8 cellular contexts compared by ENCODE assay signal in genomic region chr19:52898101-52898500, GRCh38. TPM values are rescaled to one million over a fixed set of nuclear protein-coding genes. Genes with fewer than 3 reads are reported as not detected.
DNase-seq lines count a peak whose midpoint lies in the region; ATAC-seq and FAIRE-seq lines count a peak whose summit lies in the region.

No MANE protein-coding gene starts in this region.

- DNase-seq in Karpas-422 = no peak
- peak; percentile 58 for DNase-seq in ecto neural progenitor cell (ENCODE audit: low spot score)
- no peak for DNase-seq in naive thymus-derived CD8-positive, alpha-beta T cell
- no peak for DNase-seq in GM19239 (ENCODE audit: insufficient read length, low spot score)
- DNase-seq in activated effector memory CD4-positive, alpha-beta T cell treated with Interleukin-2 at 50 U/mL for 16 hours = no peak
- no peak for DNase-seq in NCI-H2227 treated with DMSO at 0.1 percent for 48 hours (lab: John Stamatoyannopoulos, UW)
- DNase-seq in activated CD4-positive, alpha-beta T cell treated with anti-CD3 and anti-CD28 coated beads, Interleukin-2, amount 50 U/mL, for 1 hour = no peak

- H3K9me2 ChIP-seq in Karpas-422 (replicated peaks; ENCODE audit: insufficient read depth, low read length) = no peaks in the 10 kb centered on the region

- no peak overlapping the region for H3K27ac ChIP-seq in ACC112 (ENCODE audit: low read depth, low read length)
- no peak overlapping the region for H3K27ac ChIP-seq in Karpas-422 (ENCODE audit: low read length)

- H3K4me1 ChIP-seq in ACC112 (ENCODE audit: control insufficient read depth, insufficient read depth, low read length, unreplicated experiment) (no peaks in the 10 kb centered on the region), Karpas-422 (ENCODE audit: low read length) (peaks cover 8% of the 10 kb centered on the region)

- FAIRE-seq in GM19239 (lab: Jason Lieb, UNC) = no peak

- H3K36me3 Mint-ChIP-seq in naive thymus-derived CD8-positive, alpha-beta T cell = peaks cover 0 to 40% (median 19%) of the 10 kb centered on the region in 3 donors

- H2AFZ ChIP-seq in ACC112 (ENCODE audit: low read length, unreplicated experiment) (peak overlapping the region; percentile 90), Karpas-422 (ENCODE audit: low read length) (peak overlapping the region; percentile 29; the same call in 1 of the 2 replicates)

- H3K27me3 ChIP-seq in ACC112 (ENCODE audit: insufficient read depth, low read length) (no peaks in the 10 kb centered on the region), Karpas-422 (ENCODE audit: low read length) (no peaks in the 10 kb centered on the region)

- H3K4me2 ChIP-seq in Karpas-422 (ENCODE audit: low read depth, low read length, poor library complexity, severe bottlenecking) = peak overlapping the region; percentile 93

- H3K79me2 ChIP-seq in ACC112 (ENCODE audit: control insufficient read depth, insufficient read depth, low read length, unreplicated experiment) (peaks cover 18% of the 10 kb centered on the region), Karpas-422 (ENCODE audit: low read length) (peaks cover 43% of the 10 kb centered on the region)

- peaks cover 5% of the 10 kb centered on the region; the same call in 1 of the 2 replicates for H3K36me3 ChIP-seq in ACC112 (ENCODE audit: insufficient read depth, low read length)
- H3K36me3 ChIP-seq in Karpas-422 (ENCODE audit: insufficient read depth, low read length) = peaks cover 22% of the 10 kb centered on the region

- H3K9me3 Mint-ChIP-seq in naive thymus-derived CD8-positive, alpha-beta T cell = peaks cover 0 to 16% (median 3%) of the 10 kb centered on the region in 9 donors

- H3K9ac ChIP-seq in Karpas-422 (ENCODE audit: low read length) = no peak overlapping the region

- H3K4me1 Mint-ChIP-seq in naive thymus-derived CD8-positive, alpha-beta T cell = peaks cover 4 to 26% (median 21%) of the 10 kb centered on the region in 4 donors

- H3K4me3 Mint-ChIP-seq in naive thymus-derived CD8-positive, alpha-beta T cell = peak overlapping the region; percentile 86 to 98 (median 94)

- no peaks in the 10 kb centered on the region for H4K20me1 ChIP-seq in Karpas-422 (ENCODE audit: insufficient read depth, low read depth, low read length)

- no peaks in the 10 kb centered on the region for H3K9me3 ChIP-seq in Karpas-422 (ENCODE audit: low read length)

- no peaks in the 10 kb centered on the region for H3K27me3 Mint-ChIP-seq in naive thymus-derived CD8-positive, alpha-beta T cell

- H3K27ac Mint-ChIP-seq in naive thymus-derived CD8-positive, alpha-beta T cell = peak overlapping the region in 6 of 10 donors; percentile 9 to 97 (median 80)

- POLR2A ChIA-PET in naive thymus-derived CD8-positive, alpha-beta T cell (lab: Charles Lee) = interaction anchor here (0.6 to 1.2 kb wide), 4 partner anchors 24 to 586 kb away, joined by 3 to 4 read pairs (median 3); partner anchors contain the start of gene ZNF816

- H3K4me3 ChIP-seq in ACC112 (ENCODE audit: low read depth, low read length) = peak overlapping the region; percentile 93
- H3K4me3 ChIP-seq in Karpas-422 (ENCODE audit: low read length) = peak overlapping the region; percentile 96; the same call in 1 of the 2 replicates

- ATAC-seq in naive thymus-derived CD8-positive, alpha-beta T cell = no peak

RNA-seq across cellular contexts. Expression of gene ZNF320, which starts 0.7 kb away (rescaled TPM):
- 18.9 and 23.7 TPM in 2 replicates for total RNA-seq in Karpas-422 (2014; rRNA removed; shearing (Covaris generic); ENCODE audit: low replicate concordance)
- 10 to 100 TPM; 25.8 TPM for total RNA-seq in naive thymus-derived CD8-positive, alpha-beta T cell
- polyA plus RNA-seq in naive thymus-derived CD8-positive, alpha-beta T cell = 1 to 10 TPM; 5.8 to 8.4 (median 6.1) TPM

RNA-seq across cellular contexts. Expression of gene ZNF888, which starts 25.1 kb away (rescaled TPM):
- 6.0 and 10.5 TPM in 2 replicates for total RNA-seq in Karpas-422 (2014; rRNA removed; shearing (Covaris generic); ENCODE audit: low replicate concordance)
- total RNA-seq in naive thymus-derived CD8-positive, alpha-beta T cell = 10 to 100 TPM in 1 of 2 experiments, 1 to 10 TPM in 1; 9.5 to 10.5 TPM
- polyA plus RNA-seq in naive thymus-derived CD8-positive, alpha-beta T cell = 1 to 10 TPM in 2 of 3 donors, under 1 TPM in 1; 0.85 to 2.4 (median 1.7) TPM

RNA-seq across cellular contexts. Expression of gene ZNF468, which starts 40.7 kb away (rescaled TPM):
- 38.3 and 55.2 TPM in 2 replicates for total RNA-seq in Karpas-422 (2014; rRNA removed; shearing (Covaris generic); ENCODE audit: low replicate concordance)
- total RNA-seq in naive thymus-derived CD8-positive, alpha-beta T cell = 10 to 100 TPM; 21.6 to 31.2 TPM
- polyA plus RNA-seq in naive thymus-derived CD8-positive, alpha-beta T cell = 10 to 100 TPM; 15.2 to 21.3 (median 16.5) TPM
